ENCODE assay signal across 19 cellular contexts in the genomic region with DNA sequence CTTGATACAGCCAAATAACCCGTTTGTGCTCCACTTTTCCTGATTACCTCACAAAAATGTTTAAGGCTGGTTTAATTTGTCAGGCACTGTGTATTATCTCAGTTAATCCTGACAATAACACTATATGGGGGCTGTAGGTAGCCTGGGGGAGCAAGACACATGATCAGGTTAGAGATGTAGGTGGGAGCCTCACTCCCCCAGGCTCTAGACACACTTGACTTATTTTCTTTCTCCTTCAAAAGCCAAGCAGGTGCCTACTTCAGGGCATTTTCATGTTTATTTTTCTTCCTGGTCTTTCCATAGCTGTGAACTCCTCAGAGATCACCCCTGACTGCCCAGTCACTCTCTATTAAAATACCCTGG.
A peak's percentile ranks its signal among the peaks of the same experiment; 100 is the strongest.
DNase-seq lines count a peak whose midpoint lies in the region; ATAC-seq and TF ChIP-seq lines count a peak whose summit lies in the region.
"Had no signal": no experiment of that assay in that cellular context is flagged by ENCODE, and none has a peak within 500 bp of the region (broad histone marks: within the 10 kb centered on the region; RNA-seq: fewer than 3 reads in every experiment).

No MANE protein-coding gene starts in this region.

- H3K27me3 ChIP-seq in Loucy (ENCODE audit: insufficient read depth, low read length, poor library complexity, severe bottlenecking) = no peaks in the 10 kb centered on the region
- no peaks in the 10 kb centered on the region for H3K27me3 ChIP-seq in transverse colon
- H3K27me3 ChIP-seq: BLaER1 treated with 17β-estradiol and CSF1 and Interleukin-3, amounts not matched to agents 10 nM and 100 nM; SJSA1 had no signal

- ATAC-seq in WTC11 (peak; percentile 20), left colon (peak; percentile 11), GM21367 (IDR thresholded peaks at IDR 0.05; ENCODE audit: unreplicated experiment) (no peak)
- ATAC-seq in activated CD8-positive, alpha-beta T cell treated with anti-CD3 and anti-CD28 coated beads for 36 hours = no peak
- ATAC-seq: Panc1 had no signal

- H3K9me3 Mint-ChIP-seq in WTC11 = peaks cover 10% of the 10 kb centered on the region
- H3K9me3 Mint-ChIP-seq in activated CD8-positive, alpha-beta T cell treated with anti-CD3 and anti-CD28 coated beads for 36 hours = peaks cover 2% of the 10 kb centered on the region

- H3K4me1 ChIP-seq in Loucy (ENCODE audit: insufficient read depth, low read length, poor library complexity, severe bottlenecking) = peaks cover 43% of the 10 kb centered on the region
- peaks cover 13 to 38% (median 30%) of the 10 kb centered on the region in 4 donors for H3K4me1 ChIP-seq in transverse colon

- in situ Hi-C loops in transverse colon (cut with MboI; ENCODE audit: low pct_ligation_motif_present in 1 of 4, low pct_unique_long_range_greater_than_20kb in 1 of 4, low sequenced_read_pairs in 3 of 4) = loop anchor here in 1 of 4 donors (25.0 kb wide), 1 partner anchor 208 kb away; no protein-coding TSS in a partner anchor

- H3K4me3 Mint-ChIP-seq in WTC11 = no peak overlapping the region
- no peak overlapping the region for H3K4me3 Mint-ChIP-seq in activated CD8-positive, alpha-beta T cell treated with anti-CD3 and anti-CD28 coated beads for 36 hours
- H3K4me3 Mint-ChIP-seq: CD8-positive, alpha-beta memory T cell had no signal

- TF ChIP-seq POLR2A in transverse colon (IDR thresholded peaks at IDR 0.05) = no peak

- no peaks in the 10 kb centered on the region for H3K9me2 ChIP-seq in Loucy (replicated peaks; ENCODE audit: low read depth, low read length)

- peaks cover 18% of the 10 kb centered on the region for H3F3A ChIP-seq in Loucy (ENCODE audit: low read depth)

- H3K27ac ChIP-seq in transverse colon = peak overlapping the region; percentile 52 to 69 (median 59)
- H3K27ac ChIP-seq: KMS-11, SJSA1 had no signal

- H3K36me3 Mint-ChIP-seq in WTC11 = no peaks in the 10 kb centered on the region
- no peaks in the 10 kb centered on the region for H3K36me3 Mint-ChIP-seq in activated CD8-positive, alpha-beta T cell treated with anti-CD3 and anti-CD28 coated beads for 36 hours (ENCODE audit: low read depth)
- H3K36me3 Mint-ChIP-seq: CD8-positive, alpha-beta memory T cell had no signal

- peak overlapping the region; percentile 86 for H3K4me2 ChIP-seq in Loucy (ENCODE audit: low read depth, low read length, poor library complexity, severe bottlenecking)
- H3K4me2 ChIP-seq: KMS-11 had no signal

- peak overlapping the region; percentile 20; the same call in 1 of the 2 replicates for H2AFZ ChIP-seq in Loucy (ENCODE audit: low read length)

- CTCF ChIA-PET in WTC11 (lab: Charles Lee) = interaction anchor here (1.7 kb wide), 1 partner anchor 105 kb away, joined by 8 read pairs; no protein-coding TSS in a partner anchor
- CTCF ChIA-PET in activated CD8-positive, alpha-beta T cell treated with anti-CD3 and anti-CD28 coated beads for 36 hours (lab: Charles Lee) = no interaction called here

- DNase-seq in WTC11 (ENCODE audit: low spot score) (no peak), left colon (no peak), transverse colon (no peak), DMS 273 (lab: John Stamatoyannopoulos, UW; ENCODE audit: unreplicated experiment) (no peak)
- no peak for DNase-seq in activated CD8-positive, alpha-beta T cell treated with anti-CD3 and anti-CD28 coated beads for 36 hours
- DNase-seq: CD8-positive, alpha-beta memory T cell; DND-41; NCI-H1048; NCI-H1436 treated with DMSO at 0.1 percent for 48 hours; NCI-H2029; NCI-H345; NCI-H524 treated with DMSO at 0.1 percent for 48 hours; SW 1271 had no signal

- TF ChIP-seq CTCF in Loucy (conservative IDR thresholded peaks at IDR 0.05; ENCODE audit: low read length) (no peak), WTC11 (IDR thresholded peaks at IDR 0.05) (no peak), transverse colon (IDR thresholded peaks at IDR 0.05) (no peak)
- TF ChIP-seq CTCF in activated CD8-positive, alpha-beta T cell treated with anti-CD3 and anti-CD28 coated beads for 36 hours (IDR thresholded peaks at IDR 0.05) = no peak

- TF ChIP-seq EP300 in transverse colon (IDR thresholded peaks at IDR 0.05; ENCODE audit: low read depth) = no peak

- no peak overlapping the region for H3K27ac Mint-ChIP-seq in WTC11
- H3K27ac Mint-ChIP-seq in activated CD8-positive, alpha-beta T cell treated with anti-CD3 and anti-CD28 coated beads for 36 hours = no peak overlapping the region

- POLR2A ChIA-PET in WTC11 (lab: Charles Lee) = interaction anchor here (0.6 kb wide), 1 partner anchor 656 kb away, joined by 3 read pairs; no protein-coding TSS in a partner anchor
- POLR2A ChIA-PET in activated CD8-positive, alpha-beta T cell treated with anti-CD3 and anti-CD28 coated beads for 36 hours (lab: Charles Lee) = interaction anchor here (0.9 kb wide), 1 partner anchor 288 kb away, joined by 3 read pairs; no protein-coding TSS in a partner anchor

- H3K36me3 ChIP-seq in Loucy (ENCODE audit: insufficient read depth, low read length) (no peaks in the 10 kb centered on the region), transverse colon (no peaks in the 10 kb centered on the region)
- H3K36me3 ChIP-seq: BLaER1 treated with 17β-estradiol and CSF1 and Interleukin-3, amounts not matched to agents 10 nM and 100 nM; SJSA1 had no signal

- H3K9ac ChIP-seq in Loucy (ENCODE audit: low read depth, low read length, poor library complexity, severe bottlenecking) = peak overlapping the region; percentile 77
- H3K9ac ChIP-seq: BLaER1 treated with 17β-estradiol and CSF1 and Interleukin-3, amounts not matched to agents 10 nM and 100 nM; KMS-11 had no signal

- no peaks in the 10 kb centered on the region for H4K20me1 ChIP-seq in Loucy (ENCODE audit: insufficient read depth, low read length, poor library complexity, severe bottlenecking)
- H4K20me1 ChIP-seq: BLaER1 treated with 17β-estradiol and CSF1 and Interleukin-3, amounts not matched to agents 10 nM and 100 nM had no signal

- H3K4me3 ChIP-seq in Loucy (ENCODE audit: low read length, poor library complexity, severe bottlenecking) (peak overlapping the region; percentile 73), transverse colon (no peak overlapping the region)
- H3K4me3 ChIP-seq: BLaER1 treated with 17β-estradiol and CSF1 and Interleukin-3, amounts not matched to agents 10 nM and 100 nM; SJSA1 had no signal

- intact Hi-C loops in left colon (cut with DNase I, micrococcal nuclease) = no loop called here
- intact Hi-C loops in transverse colon (cut with DNase I; ENCODE audit: low total_unique reads) = no loop called here
- intact Hi-C loops in activated CD8-positive, alpha-beta T cell treated with anti-CD3 and anti-CD28 coated beads for 36 hours (cut with micrococcal nuclease) = no loop called here

- H3K9me3 ChIP-seq in Loucy (ENCODE audit: insufficient read depth, low read depth, low read length) (peaks cover 8% of the 10 kb centered on the region; the same call in 1 of the 2 replicates), transverse colon (peaks cover 0 to 3% of the 10 kb centered on the region in 2 donors)
- H3K9me3 ChIP-seq: SJSA1 had no signal

- 39 to 46% methylated on average over 1 of the region's 1 CpG for WGBS in transverse colon (ENCODE audit: low coverage in 1 of 2), 2 donors

- H3K79me2 ChIP-seq in Loucy (ENCODE audit: insufficient read depth, low read length) = no peaks in the 10 kb centered on the region

- peaks cover 42% of the 10 kb centered on the region for H3K27me3 Mint-ChIP-seq in WTC11 (ENCODE audit: low read depth)
- peaks cover 23% of the 10 kb centered on the region for H3K27me3 Mint-ChIP-seq in activated CD8-positive, alpha-beta T cell treated with anti-CD3 and anti-CD28 coated beads for 36 hours

- H3K4me1 Mint-ChIP-seq in WTC11 = peaks cover 38% of the 10 kb centered on the region
- peaks cover 9% of the 10 kb centered on the region for H3K4me1 Mint-ChIP-seq in activated CD8-positive, alpha-beta T cell treated with anti-CD3 and anti-CD28 coated beads for 36 hours (ENCODE audit: low read depth)

TF ChIP-seq in WTC11, 78 proteins besides CTCF, POLR2A, EP300 and RAD21 (continues in another document):
- TF ChIP-seq FOXP4 (CRISPR knock-in tag; IDR thresholded peaks at IDR 0.05) (no peak), ZNF671 (CRISPR knock-in tag; IDR thresholded peaks at IDR 0.05) (no peak), HMGA2 (CRISPR knock-in tag; IDR thresholded peaks at IDR 0.05) (no peak)
- TF ChIP-seq, protein P1, sequence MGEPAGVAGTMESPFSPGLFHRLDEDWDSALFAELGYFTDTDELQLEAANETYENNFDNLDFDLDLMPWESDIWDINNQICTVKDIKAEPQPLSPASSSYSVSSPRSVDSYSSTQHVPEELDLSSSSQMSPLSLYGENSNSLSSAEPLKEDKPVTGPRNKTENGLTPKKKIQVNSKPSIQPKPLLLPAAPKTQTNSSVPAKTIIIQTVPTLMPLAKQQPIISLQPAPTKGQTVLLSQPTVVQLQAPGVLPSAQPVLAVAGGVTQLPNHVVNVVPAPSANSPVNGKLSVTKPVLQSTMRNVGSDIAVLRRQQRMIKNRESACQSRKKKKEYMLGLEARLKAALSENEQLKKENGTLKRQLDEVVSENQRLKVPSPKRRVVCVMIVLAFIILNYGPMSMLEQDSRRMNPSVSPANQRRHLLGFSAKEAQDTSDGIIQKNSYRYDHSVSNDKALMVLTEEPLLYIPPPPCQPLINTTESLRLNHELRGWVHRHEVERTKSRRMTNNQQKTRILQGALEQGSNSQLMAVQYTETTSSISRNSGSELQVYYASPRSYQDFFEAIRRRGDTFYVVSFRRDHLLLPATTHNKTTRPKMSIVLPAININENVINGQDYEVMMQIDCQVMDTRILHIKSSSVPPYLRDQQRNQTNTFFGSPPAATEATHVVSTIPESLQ (CRISPR knock-in tag; IDR thresholded peaks at IDR 0.05) = no peak

Comparison
In these comparisons a context has a peak if more than half of its experiments do, and no peak if none do; other contexts are left out.
1. ATAC-seq: peak in WTC11 (single experiment) and left colon (single experiment); none in activated CD8-positive, alpha-beta T cell treated with anti-CD3 and anti-CD28 coated beads for 36 hours (single experiment) and GM21367 (single experiment).